In genomic region chr9:126805546-126806262, GRCh38 we compare ENCODE assay signal across 8 cellular contexts. TPM values are rescaled to one million over a fixed set of nuclear protein-coding genes. Genes with fewer than 3 reads are reported as not detected.
DNase-seq lines count a peak whose midpoint lies in the region; ATAC-seq and TF ChIP-seq lines count a peak whose summit lies in the region.

No MANE protein-coding gene starts in this region.

- H3K4me1 Mint-ChIP-seq in H9 (peaks cover 13 to 16% of the 10 kb centered on the region in 2 experiments), natural killer cell (peaks cover 41 to 42% of the 10 kb centered on the region in 2 donors)

- H3K27ac Mint-ChIP-seq in H9 (peak overlapping the region; percentile 6 to 73 (median 19)), natural killer cell (peak overlapping the region; percentile 94)

- no peaks in the 10 kb centered on the region for H3K9me3 ChIP-seq in H9 (ENCODE audit: control insufficient read depth, low read depth, low read length)
- H3K9me3 ChIP-seq in stomach smooth muscle (ENCODE audit: control insufficient read depth in 2 of 2, low read length in 2 of 2), result no peaks in the 10 kb centered on the region

- peaks cover 3% of the 10 kb centered on the region; the same call in 1 of the 2 replicates for H3K4me1 ChIP-seq in H9 (ENCODE audit: insufficient read depth, low read length)
- H3K4me1 ChIP-seq in stomach smooth muscle (ENCODE audit: control insufficient read depth, insufficient read depth, low read length), result peaks cover 20% of the 10 kb centered on the region

- H3K4me3 Mint-ChIP-seq in H9 (peak overlapping the region; percentile 86 to 95), natural killer cell (peak overlapping the region; percentile 92)

- H3K4me3 ChIP-seq in GM08714 (ENCODE audit: low read length) (peak overlapping the region; percentile 79), epithelial cell of esophagus (ENCODE audit: low read length) (peak overlapping the region; percentile 82), stomach smooth muscle (ENCODE audit: low read length in 2 of 2) (peak overlapping the region; percentile 80 to 94)

- H3K27ac ChIP-seq in H9 (ENCODE audit: insufficient read length, low read depth, low read length) (no peak overlapping the region), stomach smooth muscle (ENCODE audit: low read length) (peak overlapping the region; percentile 81)

- H3K4me2 ChIP-seq in H9 (ENCODE audit: insufficient read depth, insufficient read length, low read length), result peak overlapping the region; percentile 85

- TF ChIP-seq CTCF in H9 (conservative IDR thresholded peaks at IDR 0.05) (no peak), epithelial cell of esophagus (IDR thresholded peaks at IDR 0.05; ENCODE audit: insufficient read depth, low read depth, low read length, missing control alignments) (no peak), natural killer cell (IDR thresholded peaks at IDR 0.05) (no peak)

- DNase-seq in H9 (no peak), MV-4-11 (lab: John Stamatoyannopoulos, UW) (peak; percentile 74), epithelial cell of esophagus (ENCODE audit: low read depth) (peak; percentile 87), natural killer cell (peak; percentile 77), medulla oblongata (ENCODE audit: extremely low spot score) (no peak)
- DNase-seq in activated CD8-positive, alpha-beta memory T cell treated with anti-CD3 and anti-CD28 coated beads for 1 hour (ENCODE audit: extremely low read depth in 1 of 2, low read depth in 1 of 2), result peak; percentile 62 to 67

- H4K5ac ChIP-seq in H9 (ENCODE audit: insufficient read length, low read depth, low read length), result no peak overlapping the region

- no peak overlapping the region for H3T11ph ChIP-seq in H9 (ENCODE audit: low read length)

- H2AFZ ChIP-seq in H9 (ENCODE audit: low read length), result no peak overlapping the region

- intact Hi-C loops in natural killer cell (cut with micrococcal nuclease), result no loop called here

- peaks cover 6% of the 10 kb centered on the region for H3K23me2 ChIP-seq in H9 (ENCODE audit: insufficient read length, low read depth, low read length, poor library complexity, severe bottlenecking)

- no peak overlapping the region for H3K56ac ChIP-seq in H9 (ENCODE audit: insufficient read length, low read depth, low read length)

- peaks cover 5% of the 10 kb centered on the region for H3K79me1 ChIP-seq in H9 (ENCODE audit: insufficient read depth, low read depth, low read length, poor library complexity, severe bottlenecking)

- H3K9me3 Mint-ChIP-seq in H9 (no peaks in the 10 kb centered on the region), natural killer cell (no peaks in the 10 kb centered on the region)

- H3K36me3 ChIP-seq in stomach smooth muscle (ENCODE audit: control insufficient read depth in 2 of 2, insufficient read depth in 2 of 2, low read length in 2 of 2), result no peaks in the 10 kb centered on the region

- peak overlapping the region; percentile 62 for H3K9ac ChIP-seq in H9 (ENCODE audit: extremely low read depth, insufficient read length, low read length)
- peak overlapping the region; percentile 84 to 96 for H3K9ac ChIP-seq in stomach smooth muscle (ENCODE audit: low read length in 2 of 2)

- H3K14ac ChIP-seq in H9 (ENCODE audit: insufficient read depth, low read length), result no peak overlapping the region; the same call in 1 of the 2 replicates

- H3K36me3 Mint-ChIP-seq in H9 (ENCODE audit: insufficient read depth in 1 of 3, low read depth in 3 of 3) (no peaks in the 10 kb centered on the region; a peak in 1 of 7 replicates), natural killer cell (no peaks in the 10 kb centered on the region)

- no peak overlapping the region for H2BK15ac ChIP-seq in H9 (ENCODE audit: low read depth, low read length)

- H2BK12ac ChIP-seq in H9 (ENCODE audit: insufficient read length, low read depth, low read length), result no peak overlapping the region

- H3K18ac ChIP-seq in H9 (ENCODE audit: insufficient read length, low read depth, low read length), result no peak overlapping the region

- no peak overlapping the region for H3K23ac ChIP-seq in H9 (ENCODE audit: insufficient read length, low read depth, low read length)

- no peak overlapping the region for H2BK5ac ChIP-seq in H9 (ENCODE audit: insufficient read length, low read length)

- no peaks in the 10 kb centered on the region for H4K20me1 ChIP-seq in H9 (ENCODE audit: control insufficient read depth, insufficient read depth, insufficient read length)

- no peak overlapping the region for H4K91ac ChIP-seq in H9 (ENCODE audit: insufficient read length, low read depth, low read length)

- no peak overlapping the region for H3K4ac ChIP-seq in H9 (ENCODE audit: low read depth, low read length)

- H2BK20ac ChIP-seq in H9 (ENCODE audit: low read depth, low read length, poor library complexity, severe bottlenecking), result no peak overlapping the region

- peaks cover 6% of the 10 kb centered on the region; the same call in 1 of the 2 replicates for H3K79me2 ChIP-seq in H9 (ENCODE audit: insufficient read depth, low read length)

- H3K27me3 ChIP-seq in H9 (ENCODE audit: insufficient read depth, low read length), result no peaks in the 10 kb centered on the region
- H3K27me3 ChIP-seq in stomach smooth muscle (ENCODE audit: control insufficient read depth in 1 of 2, insufficient read depth in 2 of 2, low read length in 2 of 2), result no peaks in the 10 kb centered on the region

- H3K27me3 Mint-ChIP-seq in H9 (ENCODE audit: low read depth) (peaks cover 23% of the 10 kb centered on the region), natural killer cell (ENCODE audit: low read depth in 2 of 2) (peaks cover 0 to 3% of the 10 kb centered on the region in 2 donors)

- H2AK5ac ChIP-seq in H9 (ENCODE audit: insufficient read length, low read length), result no peak overlapping the region

- H2BK120ac ChIP-seq in H9 (ENCODE audit: low read depth, low read length, poor library complexity, severe bottlenecking), result no peak overlapping the region

- no peak overlapping the region for H4K8ac ChIP-seq in H9 (replicated peaks; ENCODE audit: insufficient read length, low read depth, low read length)

- no CpG with 5 or more reads among the region's 8 CpGs for WGBS in H9 (ENCODE audit: extremely low coverage, insufficient read length, low lambda C conversion rate)

- ATAC-seq in natural killer cell, result peak; percentile 75 to 86 (median 79)

RNA-seq across cellular contexts. Expression of gene ZBTB43, which starts 0.9 kb away (rescaled TPM):
- total RNA-seq in H9 (2021) (15.7 and 21.9 TPM in 2 replicates), natural killer cell (10 to 100 TPM; 42.1 to 61.0 (median 57.2) TPM)

RNA-seq across cellular contexts. Expression of gene ZBTB34, which starts 54.7 kb away (rescaled TPM):
- 15.6 and 15.8 TPM in 2 replicates for total RNA-seq in H9 (2021)
- total RNA-seq in natural killer cell, result 10 to 100 TPM in 2 of 3 donors, 1 to 10 TPM in 1; 8.9 to 13.9 (median 12.0) TPM

Comparison
In these comparisons a context has a peak if more than half of its experiments do, and no peak if none do; other contexts are left out.
1. DNase-seq: peak in MV-4-11 (single experiment), activated CD8-positive, alpha-beta memory T cell treated with anti-CD3 and anti-CD28 coated beads for 1 hour (2 of 2), epithelial cell of esophagus (single experiment) and natural killer cell (single experiment); none in H9 (single experiment) and medulla oblongata (single experiment).
2. Peak in every context shown above with its lines, with median percentiles within 50 percentile points of each other: H3K4me3 ChIP-seq.